Comparison of ENCODE assay signal across 1 cellular context in the genomic region with DNA sequence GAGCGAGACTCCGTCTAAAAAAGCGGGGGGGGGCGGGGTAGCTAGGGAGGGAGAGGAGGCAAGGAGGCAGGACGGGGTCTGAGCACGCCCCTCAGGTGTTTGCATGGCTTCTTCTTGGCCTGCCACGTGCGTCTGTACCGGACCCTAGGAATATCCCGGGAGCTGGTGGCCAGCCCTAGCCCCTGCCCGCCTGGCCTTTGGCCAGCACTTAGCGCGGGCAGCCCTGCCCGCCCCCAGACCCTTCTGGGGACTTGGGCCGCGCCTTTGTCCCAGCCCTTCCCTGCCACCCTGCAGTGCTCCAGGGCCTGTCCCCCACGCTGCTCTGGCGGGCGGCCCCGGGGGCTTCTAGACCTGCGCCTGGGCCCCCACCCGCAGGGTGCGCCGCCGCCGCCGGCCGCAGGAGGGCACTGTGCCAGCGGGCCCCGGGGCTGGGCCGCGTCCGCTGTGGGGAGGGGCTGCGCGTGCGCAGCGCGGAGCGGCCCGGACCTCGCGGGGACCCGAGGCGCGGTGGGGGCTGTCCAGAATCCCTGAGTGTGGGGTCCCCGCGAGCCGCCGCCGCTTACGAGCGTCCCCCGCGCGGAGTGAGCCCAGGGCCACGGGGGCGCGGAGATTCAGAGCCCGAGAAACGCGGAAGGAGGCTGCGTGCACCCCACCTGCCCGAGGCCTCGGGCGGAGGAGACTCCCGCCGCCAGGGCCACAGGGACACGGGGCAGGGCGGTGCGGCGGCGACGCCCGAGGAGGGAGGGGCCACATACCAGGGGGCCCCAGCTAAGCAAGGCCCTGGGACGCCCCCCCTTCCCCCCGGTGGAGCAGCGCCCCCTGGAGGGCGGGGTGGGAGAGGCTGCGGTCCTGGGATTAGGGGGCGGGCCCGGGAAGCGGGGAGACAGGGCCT.
TF ChIP-seq lines count a peak whose summit lies in the region.

No MANE protein-coding gene starts in this region.

TF ChIP-seq in HepG2, 621 proteins besides CTCF, POLR2A, EP300 and RAD21 (continued from another document and continues in another):
- TF ChIP-seq REST (IDR thresholded peaks at IDR 0.05; ENCODE audit: borderline replicate concordance in 1 of 2, low read depth in 1 of 2, low read length in 2 of 2) = no peak
- TF ChIP-seq WIZ (CRISPR knock-in tag; IDR thresholded peaks at IDR 0.05) = no peak; the same call in 1 of the 2 replicates
- TF ChIP-seq KLF6 (CRISPR knock-in tag; IDR thresholded peaks at IDR 0.05) = peak; percentile 26; the same call in 1 of the 2 replicates
- TF ChIP-seq MAFK (conservative IDR thresholded peaks at IDR 0.05 in 1 of 2, IDR thresholded peaks at IDR 0.05 in 1 of 2; ENCODE audit: low read length in 2 of 2) = no peak
- peak; percentile 68; the same call in 1 of the 2 replicates for TF ChIP-seq ZNF564 (CRISPR knock-in tag; IDR thresholded peaks at IDR 0.05)
- TF ChIP-seq, protein P1, sequence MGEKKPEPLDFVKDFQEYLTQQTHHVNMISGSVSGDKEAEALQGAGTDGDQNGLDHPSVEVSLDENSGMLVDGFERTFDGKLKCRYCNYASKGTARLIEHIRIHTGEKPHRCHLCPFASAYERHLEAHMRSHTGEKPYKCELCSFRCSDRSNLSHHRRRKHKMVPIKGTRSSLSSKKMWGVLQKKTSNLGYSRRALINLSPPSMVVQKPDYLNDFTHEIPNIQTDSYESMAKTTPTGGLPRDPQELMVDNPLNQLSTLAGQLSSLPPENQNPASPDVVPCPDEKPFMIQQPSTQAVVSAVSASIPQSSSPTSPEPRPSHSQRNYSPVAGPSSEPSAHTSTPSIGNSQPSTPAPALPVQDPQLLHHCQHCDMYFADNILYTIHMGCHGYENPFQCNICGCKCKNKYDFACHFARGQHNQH (CRISPR knock-in tag; IDR thresholded peaks at IDR 0.05) = peak; percentile 71
- peak; percentile 95; the same call in 1 of the 2 replicates for TF ChIP-seq ZNF546 (CRISPR knock-in tag; conservative IDR thresholded peaks at IDR 0.05)
- TF ChIP-seq YEATS4 (CRISPR knock-in tag; IDR thresholded peaks at IDR 0.05; ENCODE audit: borderline replicate concordance) = peak; percentile 92
- TF ChIP-seq ZNF749 (CRISPR knock-in tag; IDR thresholded peaks at IDR 0.05; ENCODE audit: borderline replicate concordance) = no peak
- TF ChIP-seq ZNF263 (CRISPR knock-in tag; IDR thresholded peaks at IDR 0.05) = peak; percentile 46; the same call in 1 of the 2 replicates
- peak; percentile 85 to 88 for TF ChIP-seq HMGXB4 (CRISPR knock-in tag; IDR thresholded peaks at IDR 0.05; ENCODE audit: borderline replicate concordance in 1 of 2, low read depth in 1 of 2)
- no peak for TF ChIP-seq ATAD3A (CRISPR knock-in tag; IDR thresholded peaks at IDR 0.05)
- TF ChIP-seq, protein P2, sequence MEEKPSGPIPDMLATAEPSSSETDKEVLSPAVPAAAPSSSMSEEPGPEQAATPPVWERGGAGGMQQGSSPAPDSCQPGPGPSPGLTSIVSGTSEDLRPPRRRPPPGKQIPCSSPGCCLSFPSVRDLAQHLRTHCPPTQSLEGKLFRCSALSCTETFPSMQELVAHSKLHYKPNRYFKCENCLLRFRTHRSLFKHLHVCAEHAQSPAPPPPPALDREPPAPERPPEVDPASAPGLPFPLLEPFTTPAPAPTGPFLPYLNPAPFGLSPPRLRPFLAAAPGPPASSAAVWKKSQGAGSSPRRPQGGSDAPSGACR (CRISPR knock-in tag; IDR thresholded peaks at IDR 0.05) = 0 out of 2 replicates have a peak, but pooled peaks have one; percentile 46
- no peak for TF ChIP-seq STAT5B (CRISPR knock-in tag; IDR thresholded peaks at IDR 0.05)
- no peak for TF ChIP-seq ZNF138 (CRISPR knock-in tag; IDR thresholded peaks at IDR 0.05; ENCODE audit: low read depth)
- TF ChIP-seq ZNF891 (CRISPR knock-in tag; IDR thresholded peaks at IDR 0.05) = peak; percentile 27; the same call in 1 of the 2 replicates
- no peak for TF ChIP-seq NPAS2 (CRISPR knock-in tag; IDR thresholded peaks at IDR 0.05; ENCODE audit: borderline replicate concordance)
- TF ChIP-seq ARID3A (IDR thresholded peaks at IDR 0.05; ENCODE audit: low read depth, low read length) = no peak
- TF ChIP-seq SRF (IDR thresholded peaks at IDR 0.05; ENCODE audit: low read depth, low read length) = no peak
- TF ChIP-seq PITX1 (CRISPR knock-in tag; IDR thresholded peaks at IDR 0.05) = peak; percentile 59
- no peak for TF ChIP-seq SUZ12 (IDR thresholded peaks at IDR 0.05; ENCODE audit: low read depth, low read length)
- 0 out of 2 replicates have a peak, but pooled peaks have one; percentile 27 for TF ChIP-seq HOXD1 (CRISPR knock-in tag; IDR thresholded peaks at IDR 0.05)
- TF ChIP-seq, protein P3, sequence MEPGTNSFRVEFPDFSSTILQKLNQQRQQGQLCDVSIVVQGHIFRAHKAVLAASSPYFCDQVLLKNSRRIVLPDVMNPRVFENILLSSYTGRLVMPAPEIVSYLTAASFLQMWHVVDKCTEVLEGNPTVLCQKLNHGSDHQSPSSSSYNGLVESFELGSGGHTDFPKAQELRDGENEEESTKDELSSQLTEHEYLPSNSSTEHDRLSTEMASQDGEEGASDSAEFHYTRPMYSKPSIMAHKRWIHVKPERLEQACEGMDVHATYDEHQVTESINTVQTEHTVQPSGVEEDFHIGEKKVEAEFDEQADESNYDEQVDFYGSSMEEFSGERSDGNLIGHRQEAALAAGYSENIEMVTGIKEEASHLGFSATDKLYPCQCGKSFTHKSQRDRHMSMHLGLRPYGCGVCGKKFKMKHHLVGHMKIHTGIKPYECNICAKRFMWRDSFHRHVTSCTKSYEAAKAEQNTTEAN (CRISPR knock-in tag; conservative IDR thresholded peaks at IDR 0.05) = peak; percentile 60
- no peak for TF ChIP-seq CCAR2 (optimal IDR thresholded peaks at IDR 0.05; ENCODE audit: low read depth, low read length)
- no peak for TF ChIP-seq ZNF577 (CRISPR knock-in tag; IDR thresholded peaks at IDR 0.05; ENCODE audit: borderline replicate concordance, low read depth)
- peak; percentile 84; the same call in 1 of the 2 replicates for TF ChIP-seq MYC (CRISPR knock-in tag; IDR thresholded peaks at IDR 0.05; ENCODE audit: borderline replicate concordance)
- TF ChIP-seq KMT2B (CRISPR knock-in tag; IDR thresholded peaks at IDR 0.05) = 0 out of 2 replicates have a peak, but pooled peaks have one; percentile 46
- TF ChIP-seq KDM3A (CRISPR knock-in tag; IDR thresholded peaks at IDR 0.05; ENCODE audit: low read depth) = no peak
- TF ChIP-seq THAP8 (CRISPR knock-in tag; IDR thresholded peaks at IDR 0.05; ENCODE audit: borderline replicate concordance) = peak; percentile 49
- no peak for TF ChIP-seq ZNF543 (CRISPR knock-in tag; IDR thresholded peaks at IDR 0.05)
- TF ChIP-seq CENPBD1 (CRISPR knock-in tag; IDR thresholded peaks at IDR 0.05; ENCODE audit: borderline replicate concordance, low read depth) = no peak; the same call in 1 of the 2 replicates
- TF ChIP-seq ZNF841 (CRISPR knock-in tag; IDR thresholded peaks at IDR 0.05; ENCODE audit: borderline replicate concordance) = no peak
- TF ChIP-seq, protein P4, sequence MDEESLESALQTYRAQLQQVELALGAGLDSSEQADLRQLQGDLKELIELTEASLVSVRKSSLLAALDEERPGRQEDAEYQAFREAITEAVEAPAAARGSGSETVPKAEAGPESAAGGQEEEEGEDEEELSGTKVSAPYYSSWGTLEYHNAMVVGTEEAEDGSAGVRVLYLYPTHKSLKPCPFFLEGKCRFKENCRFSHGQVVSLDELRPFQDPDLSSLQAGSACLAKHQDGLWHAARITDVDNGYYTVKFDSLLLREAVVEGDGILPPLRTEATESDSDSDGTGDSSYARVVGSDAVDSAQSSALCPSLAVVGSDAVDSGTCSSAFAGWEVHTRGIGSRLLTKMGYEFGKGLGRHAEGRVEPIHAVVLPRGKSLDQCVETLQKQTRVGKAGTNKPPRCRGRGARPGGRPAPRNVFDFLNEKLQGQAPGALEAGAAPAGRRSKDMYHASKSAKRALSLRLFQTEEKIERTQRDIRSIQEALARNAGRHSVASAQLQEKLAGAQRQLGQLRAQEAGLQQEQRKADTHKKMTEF (CRISPR knock-in tag; IDR thresholded peaks at IDR 0.05) = peak; percentile 83; the same call in 1 of the 2 replicates
- 0 out of 2 replicates have a peak, but pooled peaks have one; percentile 14 for TF ChIP-seq ZBTB7A (CRISPR knock-in tag; IDR thresholded peaks at IDR 0.05)
- peak; percentile 39; the same call in 1 of the 2 replicates for TF ChIP-seq ZMYM3 (CRISPR knock-in tag; IDR thresholded peaks at IDR 0.05)
- TF ChIP-seq, protein P5, sequence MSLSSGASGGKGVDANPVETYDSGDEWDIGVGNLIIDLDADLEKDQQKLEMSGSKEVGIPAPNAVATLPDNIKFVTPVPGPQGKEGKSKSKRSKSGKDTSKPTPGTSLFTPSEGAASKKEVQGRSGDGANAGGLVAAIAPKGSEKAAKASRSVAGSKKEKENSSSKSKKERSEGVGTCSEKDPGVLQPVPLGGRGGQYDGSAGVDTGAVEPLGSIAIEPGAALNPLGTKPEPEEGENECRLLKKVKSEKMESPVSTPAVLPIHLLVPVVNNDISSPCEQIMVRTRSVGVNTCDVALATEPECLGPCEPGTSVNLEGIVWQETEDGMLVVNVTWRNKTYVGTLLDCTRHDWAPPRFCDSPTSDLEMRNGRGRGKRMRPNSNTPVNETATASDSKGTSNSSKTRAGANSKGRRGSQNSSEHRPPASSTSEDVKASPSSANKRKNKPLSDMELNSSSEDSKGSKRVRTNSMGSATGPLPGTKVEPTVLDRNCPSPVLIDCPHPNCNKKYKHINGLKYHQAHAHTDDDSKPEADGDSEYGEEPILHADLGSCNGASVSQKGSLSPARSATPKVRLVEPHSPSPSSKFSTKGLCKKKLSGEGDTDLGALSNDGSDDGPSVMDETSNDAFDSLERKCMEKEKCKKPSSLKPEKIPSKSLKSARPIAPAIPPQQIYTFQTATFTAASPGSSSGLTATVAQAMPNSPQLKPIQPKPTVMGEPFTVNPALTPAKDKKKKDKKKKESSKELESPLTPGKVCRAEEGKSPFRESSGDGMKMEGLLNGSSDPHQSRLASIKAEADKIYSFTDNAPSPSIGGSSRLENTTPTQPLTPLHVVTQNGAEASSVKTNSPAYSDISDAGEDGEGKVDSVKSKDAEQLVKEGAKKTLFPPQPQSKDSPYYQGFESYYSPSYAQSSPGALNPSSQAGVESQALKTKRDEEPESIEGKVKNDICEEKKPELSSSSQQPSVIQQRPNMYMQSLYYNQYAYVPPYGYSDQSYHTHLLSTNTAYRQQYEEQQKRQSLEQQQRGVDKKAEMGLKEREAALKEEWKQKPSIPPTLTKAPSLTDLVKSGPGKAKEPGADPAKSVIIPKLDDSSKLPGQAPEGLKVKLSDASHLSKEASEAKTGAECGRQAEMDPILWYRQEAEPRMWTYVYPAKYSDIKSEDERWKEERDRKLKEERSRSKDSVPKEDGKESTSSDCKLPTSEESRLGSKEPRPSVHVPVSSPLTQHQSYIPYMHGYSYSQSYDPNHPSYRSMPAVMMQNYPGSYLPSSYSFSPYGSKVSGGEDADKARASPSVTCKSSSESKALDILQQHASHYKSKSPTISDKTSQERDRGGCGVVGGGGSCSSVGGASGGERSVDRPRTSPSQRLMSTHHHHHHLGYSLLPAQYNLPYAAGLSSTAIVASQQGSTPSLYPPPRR (CRISPR knock-in tag; IDR thresholded peaks at IDR 0.05; ENCODE audit: borderline replicate concordance) = 0 out of 2 replicates have a peak, but pooled peaks have one; percentile 51
